14 cellular contexts compared by ENCODE assay signal in genomic region chr22:37258810-37259472, GRCh38. TPM values are rescaled to one million over a fixed set of nuclear protein-coding genes. Genes with fewer than 3 reads are reported as not detected.
A peak's percentile ranks its signal among the peaks of the same experiment; 100 is the strongest.
DNase-seq lines count a peak whose midpoint lies in the region; ATAC-seq, FAIRE-seq and TF ChIP-seq lines count a peak whose summit lies in the region.
"Had no signal": no experiment of that assay in that cellular context is flagged by ENCODE, and none has a peak within 500 bp of the region (broad histone marks: within the 10 kb centered on the region; RNA-seq: fewer than 3 reads in every experiment).

No MANE protein-coding gene starts in this region.

- RAD21 ChIA-PET in HCT116 (lab: Charles Lee; ENCODE audit: low non-redundant PET in 1 of 2, low total read pairs in 2 of 2, uncharacterized antibody in 2 of 2, unreplicated experiment in 2 of 2) (interaction anchor here (0.8 to 1.5 kb wide), 3 partner anchors 34 to 60 kb away, joined by 3 to 5 read pairs (median 3); no protein-coding TSS in a partner anchor), GM12878 (lab: Charles Lee; ENCODE audit: unreplicated experiment) (interaction anchor here (0.9 to 4.9 kb wide), 19 partner anchors 9 to 308 kb away, joined by 3 to 132 read pairs (median 13); partner anchors contain the start of gene RAC2)

- H3K23ac ChIP-seq in mesendoderm (ENCODE audit: low read length): no peak overlapping the region

- H3K79me1 ChIP-seq in mesendoderm (ENCODE audit: low read length): no peaks in the 10 kb centered on the region

- no peak overlapping the region for H2AK5ac ChIP-seq in mesendoderm (ENCODE audit: low read length)

- ATAC-seq in HCT116 (peak; percentile 35; the same call in 1 of the 2 replicates), GM12878 (peak; percentile 15; the same call in 2 of the 3 replicates), GM21737 (IDR thresholded peaks at IDR 0.05; ENCODE audit: unreplicated experiment) (no peak)
- ATAC-seq: stimulated activated naive CD8-positive, alpha-beta T cell treated with anti-CD3 and anti-CD28 coated beads, Interleukin-15, Interleukin-2, amounts not matched to agents 100 U/mL and 50 U/mL, for 24 hours had no signal

- BruUV-seq in A673 (replicated peaks; lab: Mats Ljungman, UMichigan): no TSS peak
- BruUV-seq in HCT116 (replicated peaks; lab: Mats Ljungman, UMichigan): no TSS peak
- no TSS peak for BruUV-seq in GM12878 (replicated peaks; lab: Mats Ljungman, UMichigan)

- WGBS in GM12878 (ENCODE audit: insufficient coverage, insufficient replicate concordance, low lambda C conversion rate, missing lambda C conversion rate): 78% methylated on average over 14 of the region's 14 CpGs
- WGBS in mesendoderm (ENCODE audit: extremely low coverage, insufficient coverage, low lambda C conversion rate): no CpG with 5 or more reads among the region's 14 CpGs

- H2AFZ ChIP-seq in HCT116 (ENCODE audit: low read depth, low read length, poor library complexity, severe bottlenecking) (peak overlapping the region; percentile 70), GM12878 (ENCODE audit: control insufficient read depth, low read depth, low read length) (no peak overlapping the region)

- TF ChIP-seq RAD21 in HCT116 (IDR thresholded peaks at IDR 0.05; ENCODE audit: low read depth): no peak
- TF ChIP-seq RAD21 in GM12878 (IDR thresholded peaks at IDR 0.05; ENCODE audit: insufficient read depth, low read depth, low read length): no peak

- POLR2A ChIA-PET in A673 (lab: Charles Lee; ENCODE audit: low non-redundant PET): no interaction called here
- POLR2A ChIA-PET in HCT116 (lab: Charles Lee): interaction anchor here (0.9 to 1.4 kb wide), 5 partner anchors 9 to 456 kb away, joined by 3 to 6 read pairs (median 3); no protein-coding TSS in a partner anchor
- POLR2A ChIA-PET in GM12878 (lab: Charles Lee): interaction anchor here (0.7 to 2.9 kb wide), 9 partner anchors 17 to 110 kb away, joined by 3 to 51 read pairs (median 5); partner anchors contain the start of gene RAC2

- H3K9me3 ChIP-seq in A673 (ENCODE audit: low read depth, low read length, poor library complexity, severe bottlenecking): no peaks in the 10 kb centered on the region
- H3K9me3 ChIP-seq in HCT116 (ENCODE audit: control insufficient read depth in 1 of 2, insufficient read depth in 1 of 2, low read depth in 1 of 2, low read length in 2 of 2): peaks cover 0 to 4% of the 10 kb centered on the region in 2 experiments; a peak in 1 of 4 replicates
- H3K9me3 ChIP-seq in GM12878 (replicated peaks; ENCODE audit: control insufficient read depth, insufficient read depth, low read length): peaks cover 4% of the 10 kb centered on the region; the same call in 2 of the 3 replicates

- CTCF ChIA-PET in A673 (lab: Charles Lee) (interaction anchor here (0.7 to 2.6 kb wide), 4 partner anchors 12 to 477 kb away, joined by 3 to 11 read pairs (median 3); partner anchors contain the start of gene RAC2), HCT116 (lab: Charles Lee) (interaction anchor here (0.6 to 3.8 kb wide), 24 partner anchors 9 to 629 kb away, joined by 3 to 44 read pairs (median 4); partner anchors contain the start of genes C1QTNF6, IFT27 and RAC2), GM12878 (lab: Yijun Ruan, JAX) (interaction anchor here (0.7 to 5.9 kb wide), 35 partner anchors 8 to 309 kb away, joined by 3 to 265 read pairs (median 13); partner anchors contain the start of genes CYTH4, KCTD17 and RAC2)

- H3K4me3 ChIP-seq in A673 (ENCODE audit: low read depth, low read length, poor library complexity, severe bottlenecking) (no peak overlapping the region), HCT116 (replicated peaks in 1 of 2; ENCODE audit: low read depth in 1 of 2, low read length in 2 of 2) (peak overlapping the region; percentile 15 to 35), GM12878 (no peak overlapping the region), mesendoderm (ENCODE audit: low read length) (no peak overlapping the region)
- H3K4me3 ChIP-seq: ascending aorta, right atrium auricular region had no signal

- FAIRE-seq in GM12878 (lab: Jason Lieb, UNC): no peak
- FAIRE-seq: islet of Langerhans had no signal

- H3K4me2 ChIP-seq in HCT116 (ENCODE audit: low read length) (peak overlapping the region; percentile 76), GM12878 (ENCODE audit: control insufficient read depth, insufficient read depth) (peak overlapping the region; percentile 31; the same call in 1 of the 2 replicates), mesendoderm (ENCODE audit: low read length) (no peak overlapping the region)

- SMC1A ChIA-PET in GM12878 (lab: Charles Lee; ENCODE audit: uncharacterized antibody, unreplicated experiment): interaction anchor here (0.7 to 5.9 kb wide), 20 partner anchors 8 to 198 kb away, joined by 3 to 165 read pairs (median 17); partner anchors contain the start of genes C1QTNF6 and RAC2

- peak overlapping the region; percentile 33 for H3K9ac ChIP-seq in HCT116 (ENCODE audit: low read length)
- H3K9ac ChIP-seq in GM12878 (ENCODE audit: control insufficient read depth, insufficient read depth, low read length): no peak overlapping the region
- H3K9ac ChIP-seq in mesendoderm (ENCODE audit: low read length): no peak overlapping the region

- no peak overlapping the region for H4K5ac ChIP-seq in mesendoderm (ENCODE audit: low read length)

- in situ Hi-C loops in GM12878 (cut with MboI): no loop called here

- H3K9me2 ChIP-seq in HCT116 (ENCODE audit: insufficient read depth): no peaks in the 10 kb centered on the region

- H4K8ac ChIP-seq in mesendoderm (ENCODE audit: low read depth, low read length): no peak overlapping the region

- no peak overlapping the region for H2BK15ac ChIP-seq in mesendoderm (replicated peaks; ENCODE audit: low read depth)

- no peak overlapping the region for H2BK120ac ChIP-seq in mesendoderm (ENCODE audit: low read depth, low read length)

- H3K27ac ChIP-seq in A673 (ENCODE audit: low read depth, low read length, poor library complexity, severe bottlenecking) (no peak overlapping the region), HCT116 (ENCODE audit: low read depth, low read length) (peak overlapping the region; percentile 3; the same call in 1 of the 2 replicates), GM12878 (ENCODE audit: control insufficient read depth, insufficient read depth) (no peak overlapping the region), mesendoderm (ENCODE audit: low read depth, low read length) (no peak overlapping the region)
- H3K27ac ChIP-seq: ascending aorta, right atrium auricular region had no signal

- H3K18ac ChIP-seq in mesendoderm (ENCODE audit: low read length): no peak overlapping the region

- no peak overlapping the region for H3K56ac ChIP-seq in mesendoderm (ENCODE audit: low read length)

- H3K79me2 ChIP-seq in HCT116 (ENCODE audit: insufficient read depth, low read length) (no peaks in the 10 kb centered on the region), GM12878 (ENCODE audit: control insufficient read depth, insufficient read depth, low read length) (no peaks in the 10 kb centered on the region), mesendoderm (ENCODE audit: control insufficient read depth, insufficient read depth, low read length) (no peaks in the 10 kb centered on the region)

- no peak overlapping the region for H3K4ac ChIP-seq in mesendoderm (ENCODE audit: low read depth, low read length)

- H4K20me1 ChIP-seq in HCT116 (ENCODE audit: insufficient read depth) (no peaks in the 10 kb centered on the region), GM12878 (ENCODE audit: control insufficient read depth, insufficient read depth) (no peaks in the 10 kb centered on the region)

- intact Hi-C loops in A673 (cut with micrococcal nuclease; ENCODE audit: unreplicated experiment) (no loop called here), HCT116 (cut with micrococcal nuclease) (loop anchor here (1.0 to 2.0 kb wide), 2 partner anchors 93 to 198 kb away; no protein-coding TSS in a partner anchor), GM12878 (cut with micrococcal nuclease; ENCODE audit: unreplicated experiment) (loop anchor here (1.0 kb wide), 1 partner anchor 44 kb away; no protein-coding TSS in a partner anchor), head of caudate nucleus (cut with DNase I) (no loop called here)

- H2BK5ac ChIP-seq in mesendoderm (ENCODE audit: low read length): no peak overlapping the region

- TF ChIP-seq POLR2A in HCT116 (IDR thresholded peaks at IDR 0.05; ENCODE audit: borderline replicate concordance, extremely low read depth, insufficient read depth, insufficient read length): no peak
- TF ChIP-seq POLR2A in GM12878 (IDR thresholded peaks at IDR 0.05; ENCODE audit: low read depth, low read length): no peak

- TF ChIP-seq CTCF in A673 (conservative IDR thresholded peaks at IDR 0.05; ENCODE audit: low read depth, low read length) (no peak), HCT116 (IDR thresholded peaks at IDR 0.05 in 2 of 3, conservative IDR thresholded peaks at IDR 0.05 in 1 of 3; ENCODE audit: borderline replicate concordance in 1 of 3, insufficient read depth in 1 of 3, low read depth in 2 of 3, low read length in 2 of 3) (no peak), GM12878 (IDR thresholded peaks at IDR 0.05 in 2 of 3, conservative IDR thresholded peaks at IDR 0.05 in 1 of 3; ENCODE audit: control insufficient read depth in 2 of 3, extremely low read depth in 1 of 3, insufficient read depth in 1 of 3, low read depth in 3 of 3, low read length in 3 of 3) (no peak)

- DNase-seq in A673 (ENCODE audit: low spot score) (peak; percentile 42), HCT116 (ENCODE audit: low read depth, low spot score) (no peak), GM12878 (ENCODE audit: low read depth, low spot score) (no peak), mesendoderm (peak; percentile 51), GM03348 (ENCODE audit: low spot score) (no peak), NCI-H2227 (lab: John Stamatoyannopoulos, UW; ENCODE audit: unreplicated experiment) (no peak), head of caudate nucleus (no peak)
- DNase-seq: NCI-H2081 treated with DMSO at 0.1 percent for 48 hours; stimulated activated naive CD8-positive, alpha-beta T cell treated with anti-CD3 and anti-CD28 coated beads, Interleukin-15, Interleukin-2, amounts not matched to agents 100 U/mL and 50 U/mL, for 24 hours had no signal

- H3K27me3 ChIP-seq in A673 (replicated peaks; ENCODE audit: insufficient read depth, low read depth, low read length, poor library complexity): no peaks in the 10 kb centered on the region
- no peaks in the 10 kb centered on the region for H3K27me3 ChIP-seq in HCT116 (ENCODE audit: insufficient read depth, low read length)
- H3K27me3 ChIP-seq in GM12878 (replicated peaks in 1 of 2; ENCODE audit: control insufficient read depth in 2 of 2, insufficient read depth in 2 of 2, low read length in 1 of 2): no peaks in the 10 kb centered on the region
- H3K27me3 ChIP-seq in mesendoderm (ENCODE audit: insufficient read depth, low read length, poor library complexity): no peaks in the 10 kb centered on the region
- H3K27me3 ChIP-seq: ascending aorta had no signal

- no peak for TF ChIP-seq EP300 in GM12878 (IDR thresholded peaks at IDR 0.05; ENCODE audit: borderline replicate concordance in 1 of 2, control insufficient read depth in 1 of 2, low read depth in 2 of 2, low read length in 2 of 2)

- H3K36me3 ChIP-seq in A673 (ENCODE audit: insufficient read depth, low read length, poor library complexity, severe bottlenecking) (no peaks in the 10 kb centered on the region), HCT116 (ENCODE audit: control insufficient read depth in 1 of 2, insufficient read depth in 2 of 2, low read length in 2 of 2) (no peaks in the 10 kb centered on the region), GM12878 (ENCODE audit: control insufficient read depth in 2 of 2, insufficient read depth in 2 of 2, low read length in 1 of 2) (no peaks in the 10 kb centered on the region), mesendoderm (ENCODE audit: control insufficient read depth, insufficient read depth, low read length) (no peaks in the 10 kb centered on the region)
- H3K36me3 ChIP-seq: ascending aorta, right atrium auricular region had no signal

- peaks cover 15% of the 10 kb centered on the region for H3K4me1 ChIP-seq in A673 (ENCODE audit: insufficient read depth, low read length, poor library complexity, severe bottlenecking)
- H3K4me1 ChIP-seq in HCT116 (ENCODE audit: control insufficient read depth in 1 of 2, insufficient read depth in 2 of 2, low read length in 2 of 2): peaks cover 35 to 50% of the 10 kb centered on the region in 2 experiments
- peaks cover 8% of the 10 kb centered on the region; the same call in 1 of the 2 replicates for H3K4me1 ChIP-seq in GM12878 (ENCODE audit: control insufficient read depth, insufficient read depth, low read length)
- no peaks in the 10 kb centered on the region for H3K4me1 ChIP-seq in mesendoderm (ENCODE audit: control insufficient read depth, low read depth, low read length)
- H3K4me1 ChIP-seq: ascending aorta, right atrium auricular region had no signal

RNA-seq across cellular contexts. Expression of gene RAC2, which starts 14.9 kb away (rescaled TPM):
- total RNA-seq in A673 (2021) (4.0 and 5.8 TPM in 2 replicates), HCT116 (2021; ENCODE audit: unreplicated experiment) (62.0 TPM), GM12878 (2014; rRNA removed) (251 and 282 TPM in 2 replicates), GM12878 (2014; rRNA removed; fragmentation: Illumina TruSeq; extraction: Trizol) (135 and 149 TPM in 2 replicates), GM12878 (2021) (382 and 386 TPM in 2 replicates)
- polyA plus RNA-seq in HCT116 (2012): 122 and 124 TPM in 2 replicates
- 143 and 150 TPM in 2 replicates for total RNA-seq in GM12878 (2013; cell fraction: nucleolus; rRNA removed)
- polyA plus RNA-seq in GM12878 (2011; ENCODE audit: low read depth): 314 TPM
- polyA plus RNA-seq in GM12878 (2011; rRNA removed) (84.4 and 296 TPM in 2 replicates), GM12878 (2014; fragmentation: Illumina TruSeq; extraction: Trizol) (166 and 339 TPM in 2 replicates), GM12878 (2014; fragmentation: Nextera tagmentation; extraction: Ambion mirVana) (100 to 1,000 TPM; 102 to 108 TPM), GM12878 (2014; rRNA removed) (313 and 369 TPM in 2 replicates), GM12878 (2016; fragmentation: Nextera tagmentation; extraction: Ambion mirVana) (100 to 1,000 TPM; 320 to 330 TPM)
- 317 and 416 TPM in 2 replicates for polyA plus RNA-seq in GM12878 (2011; cell fraction: cytosol; rRNA removed)
- polyA plus RNA-seq in GM12878 (2011; cell fraction: nucleus; rRNA removed): 561 and 566 TPM in 2 replicates
- polyA plus RNA-seq in GM12878 (2012): 512 and 607 TPM in 2 replicates
- 200 and 233 TPM in 2 replicates for polyA minus RNA-seq in GM12878 (2011; rRNA and poly(A)+ RNA removed)
- 155 and 158 TPM in 2 replicates for polyA minus RNA-seq in GM12878 (2011; cell fraction: cytosol; rRNA and poly(A)+ RNA removed)
- polyA minus RNA-seq in GM12878 (2011; cell fraction: nucleus; rRNA and poly(A)+ RNA removed): 185 and 303 TPM in 2 replicates
- 4.6 TPM for polyA plus RNA-seq in mesendoderm (2013, experiment 1 of 2)
- polyA plus RNA-seq in mesendoderm (2013, experiment 2 of 2): 4.7 TPM

RNA-seq across cellular contexts. Expression of gene CYTH4, which starts 23.4 kb away (rescaled TPM):
- total RNA-seq in A673 (2021) (not detected in 2 replicates), HCT116 (2021; ENCODE audit: unreplicated experiment) (3.8 TPM), GM12878 (2014; rRNA removed) (23.2 TPM in 2 replicates), GM12878 (2014; rRNA removed; fragmentation: Illumina TruSeq; extraction: Trizol) (17.2 and 18.3 TPM in 2 replicates), GM12878 (2021) (25.8 and 26.0 TPM in 2 replicates)
- polyA plus RNA-seq in HCT116 (2012): 4.9 and 6.4 TPM in 2 replicates
- total RNA-seq in GM12878 (2013; cell fraction: nucleolus; rRNA removed): 94.2 and 114 TPM in 2 replicates
- 7.0 TPM for polyA plus RNA-seq in GM12878 (2011; ENCODE audit: low read depth)
- polyA plus RNA-seq in GM12878 (2011; rRNA removed) (19.4 and 24.1 TPM in 2 replicates), GM12878 (2014; fragmentation: Illumina TruSeq; extraction: Trizol) (9.1 and 16.6 TPM in 2 replicates), GM12878 (2014; fragmentation: Nextera tagmentation; extraction: Ambion mirVana) (1 to 10 TPM; 1.5 to 1.8 TPM), GM12878 (2014; rRNA removed) (23.6 and 27.3 TPM in 2 replicates), GM12878 (2016; fragmentation: Nextera tagmentation; extraction: Ambion mirVana) (10 to 100 TPM; 12.4 TPM)
- polyA plus RNA-seq in GM12878 (2011; cell fraction: cytosol; rRNA removed): 22.7 and 30.1 TPM in 2 replicates
- 148 and 167 TPM in 2 replicates for polyA plus RNA-seq in GM12878 (2011; cell fraction: nucleus; rRNA removed)
- 15.7 and 21.2 TPM in 2 replicates for polyA plus RNA-seq in GM12878 (2012)
- 14.9 and 23.6 TPM in 2 replicates for polyA minus RNA-seq in GM12878 (2011; rRNA and poly(A)+ RNA removed)
- 5.5 and 6.7 TPM in 2 replicates for polyA minus RNA-seq in GM12878 (2011; cell fraction: cytosol; rRNA and poly(A)+ RNA removed)
- polyA minus RNA-seq in GM12878 (2011; cell fraction: nucleus; rRNA and poly(A)+ RNA removed): 23.1 and 31.4 TPM in 2 replicates
- polyA plus RNA-seq in mesendoderm (2013, experiment 1 of 2): not detected
- not detected for polyA plus RNA-seq in mesendoderm (2013, experiment 2 of 2)

RNA-seq across cellular contexts. Expression of gene SSTR3, which starts 46.7 kb away (rescaled TPM):
- total RNA-seq in A673 (2021): not detected in 2 replicates
- total RNA-seq in HCT116 (2021; ENCODE audit: unreplicated experiment): not detected
- polyA plus RNA-seq in HCT116 (2012): 0.04 TPM in 1 of 2 replicates, not detected in the other
- total RNA-seq in GM12878 (2013; cell fraction: nucleolus; rRNA removed): 12.3 and 12.5 TPM in 2 replicates
- 3.6 and 4.5 TPM in 2 replicates for total RNA-seq in GM12878 (2014; rRNA removed)
- total RNA-seq in GM12878 (2014; rRNA removed; fragmentation: Illumina TruSeq; extraction: Trizol): 2.5 and 2.8 TPM in 2 replicates
- 4.5 TPM in 2 replicates for total RNA-seq in GM12878 (2021)
- polyA plus RNA-seq in GM12878 (2011; ENCODE audit: low read depth): 2.6 TPM
- 3.6 and 4.3 TPM in 2 replicates for polyA plus RNA-seq in GM12878 (2011; rRNA removed)
- 4.7 and 5.3 TPM in 2 replicates for polyA plus RNA-seq in GM12878 (2011; cell fraction: cytosol; rRNA removed)
- polyA plus RNA-seq in GM12878 (2011; cell fraction: nucleus; rRNA removed): 10.9 and 11.1 TPM in 2 replicates
- polyA plus RNA-seq in GM12878 (2012): 5.5 and 6.9 TPM in 2 replicates
- 1.6 and 2.3 TPM in 2 replicates for polyA plus RNA-seq in GM12878 (2014; fragmentation: Illumina TruSeq; extraction: Trizol)
- polyA plus RNA-seq in GM12878 (2014; fragmentation: Nextera tagmentation; extraction: Ambion mirVana): under 1 TPM; 0.03 to 0.46 TPM
- polyA plus RNA-seq in GM12878 (2014; rRNA removed): 4.0 and 4.3 TPM in 2 replicates
- polyA plus RNA-seq in GM12878 (2016; fragmentation: Nextera tagmentation; extraction: Ambion mirVana): 1 to 10 TPM in 1 of 2 experiments, under 1 TPM in 1; 0.74 to 1.2 TPM
- 6.1 and 11.3 TPM in 2 replicates for polyA minus RNA-seq in GM12878 (2011; rRNA and poly(A)+ RNA removed)
- 2.7 and 3.5 TPM in 2 replicates for polyA minus RNA-seq in GM12878 (2011; cell fraction: cytosol; rRNA and poly(A)+ RNA removed)
- polyA minus RNA-seq in GM12878 (2011; cell fraction: nucleus; rRNA and poly(A)+ RNA removed): 3.1 and 4.2 TPM in 2 replicates
- 0.03 TPM for polyA plus RNA-seq in mesendoderm (2013, experiment 1 of 2)
- 0.01 TPM for polyA plus RNA-seq in mesendoderm (2013, experiment 2 of 2)
- total RNA-seq: ascending aorta, fibroblast of villous mesenchyme, right atrium auricular region had no signal

Comparison
In these comparisons a context has a peak if more than half of its experiments do, and no peak if none do; other contexts are left out.
1. DNase-seq: peak in A673 (single experiment) and mesendoderm (single experiment); none in HCT116 (single experiment), GM12878 (single experiment), GM03348 (single experiment), NCI-H2227 (single experiment) and head of caudate nucleus (0 of 42).
2. H3K4me3 ChIP-seq: peak in HCT116 (2 of 2); none in A673 (single experiment), GM12878 (single experiment) and mesendoderm (single experiment).
3. intact Hi-C loops: an anchor here in HCT116 (1.0 to 2.0 kb wide) and GM12878 (1.0 kb wide); none called in A673 and head of caudate nucleus.